ENCODE assay signal across 11 cellular contexts in genomic region chr15:79185199-79185598, GRCh38.
DNase-seq lines count a peak whose midpoint lies in the region; ATAC-seq and TF ChIP-seq lines count a peak whose summit lies in the region.
"Had no signal": no experiment of that assay in that cellular context is flagged by ENCODE, and none has a peak within 500 bp of the region (broad histone marks: within the 10 kb centered on the region; RNA-seq: fewer than 3 reads in every experiment).

No MANE protein-coding gene starts in this region.

- CTCF ChIA-PET in PC-3 (lab: Charles Lee): interaction anchor here (2.2 kb wide), 1 partner anchor 157 kb away, joined by 8 read pairs; no protein-coding TSS in a partner anchor

- H3K9me3 ChIP-seq in PC-3 (ENCODE audit: low read length) (no peaks in the 10 kb centered on the region), fibroblast of lung (ENCODE audit: control insufficient read depth, insufficient read depth, low read depth, low read length) (no peaks in the 10 kb centered on the region), Peyer's patch (no peaks in the 10 kb centered on the region)

- BruUV-seq in PC-3 (replicated peaks; lab: Mats Ljungman, UMichigan): no TSS peak

- no peaks in the 10 kb centered on the region for H3F3A ChIP-seq in PC-3 (ENCODE audit: low read length, unreplicated experiment)

- no peaks in the 10 kb centered on the region for H3K79me2 ChIP-seq in PC-3 (ENCODE audit: low read length)
- H3K79me2 ChIP-seq in fibroblast of lung (ENCODE audit: control insufficient read depth, insufficient read depth, low read length): no peaks in the 10 kb centered on the region

- H2AFZ ChIP-seq in PC-3 (ENCODE audit: low read length) (no peak overlapping the region), fibroblast of lung (ENCODE audit: low read length) (no peak overlapping the region)

- intact Hi-C loops in PC-3 (cut with micrococcal nuclease): loop anchor here (10.0 kb wide), 1 partner anchor 270 kb away; no protein-coding TSS in a partner anchor

- H3K9ac ChIP-seq in PC-3 (ENCODE audit: low read length): no peak overlapping the region
- no peak overlapping the region for H3K9ac ChIP-seq in fibroblast of lung (ENCODE audit: insufficient read depth, low read length)

- H3K4me2 ChIP-seq in PC-3 (ENCODE audit: low read length) (no peak overlapping the region), fibroblast of lung (ENCODE audit: extremely low read depth, insufficient read depth, low read length) (no peak overlapping the region)

- TF ChIP-seq CTCF in PC-3 (conservative IDR thresholded peaks at IDR 0.05; ENCODE audit: low read depth, low read length) (peak; percentile 6; the same call in 1 of the 2 replicates), fibroblast of lung (conservative IDR thresholded peaks at IDR 0.05 in 1 of 2, IDR thresholded peaks at IDR 0.05 in 1 of 2; ENCODE audit: low read depth in 1 of 2, low read length in 2 of 2) (peak; percentile 7 to 15), Peyer's patch (IDR thresholded peaks at IDR 0.05) (no peak)

- H3K4me3 ChIP-seq in PC-3 (ENCODE audit: low read length): no peak overlapping the region
- no peak overlapping the region for H3K4me3 ChIP-seq in fibroblast of lung (replicated peaks in 1 of 4; ENCODE audit: control extremely low read depth in 1 of 4, insufficient read depth in 1 of 4, low read depth in 3 of 4, low read length in 4 of 4)
- H3K4me3 ChIP-seq in Peyer's patch: no peak overlapping the region

- DNase-seq in activated T-cell treated with anti-CD3 and anti-CD28 coated beads for 48 hours (ENCODE audit: low read depth): peak; percentile 29
- no peak for DNase-seq in activated T-cell treated with anti-CD3 and anti-CD28 coated beads, Interleukin-2, amount 50 U/mL, for 1 hour
- DNase-seq in PC-3: no peak
- DNase-seq in fibroblast of lung (ENCODE audit: low read depth in 2 of 2): no peak
- DNase-seq in stimulated activated CD8-positive, alpha-beta memory T cell treated with anti-CD3 and anti-CD28 coated beads, Interleukin-4, amount 100 ng/mL, for 48 hours: peak; percentile 67
- DNase-seq in AG08395 (ENCODE audit: low spot score): no peak
- no peak for DNase-seq in Peyer's patch
- DNase-seq: CD8-positive, alpha-beta memory T cell; naive thymus-derived CD8-positive, alpha-beta T cell had no signal

- H4K20me1 ChIP-seq in PC-3 (ENCODE audit: low read length) (no peaks in the 10 kb centered on the region), fibroblast of lung (ENCODE audit: control insufficient read depth, extremely low read depth, insufficient read depth, low read length) (no peaks in the 10 kb centered on the region)

- no peak for TF ChIP-seq POLR2A in Peyer's patch (IDR thresholded peaks at IDR 0.05)

- H3K27me3 ChIP-seq in PC-3 (ENCODE audit: low read length) (peaks cover 23% of the 10 kb centered on the region), fibroblast of lung (ENCODE audit: control insufficient read depth, insufficient read depth, low read length) (no peaks in the 10 kb centered on the region), Peyer's patch (no peaks in the 10 kb centered on the region)

- no peaks in the 10 kb centered on the region for H3K36me3 ChIP-seq in PC-3 (ENCODE audit: low read depth, low read length)
- no peaks in the 10 kb centered on the region for H3K36me3 ChIP-seq in fibroblast of lung (ENCODE audit: control insufficient read depth, insufficient read depth, low read length)
- no peaks in the 10 kb centered on the region for H3K36me3 ChIP-seq in Peyer's patch

- H3K27ac ChIP-seq in PC-3 (ENCODE audit: low read length) (no peak overlapping the region), fibroblast of lung (ENCODE audit: insufficient read depth, low read length) (no peak overlapping the region), Peyer's patch (no peak overlapping the region)
- H3K27ac ChIP-seq: HL-60 had no signal

- ATAC-seq in PC-3: no peak
- no peak for ATAC-seq in HG03097 (IDR thresholded peaks at IDR 0.05; ENCODE audit: low FRiP score, unreplicated experiment)
- ATAC-seq: naive thymus-derived CD8-positive, alpha-beta T cell had no signal

- POLR2A ChIA-PET in PC-3 (lab: Charles Lee; ENCODE audit: unreplicated experiment): no interaction called here

- no peaks in the 10 kb centered on the region for H3K9me2 ChIP-seq in PC-3 (replicated peaks; ENCODE audit: low read length)

- H3K4me1 ChIP-seq in PC-3 (ENCODE audit: insufficient read depth, low read length) (no peaks in the 10 kb centered on the region), fibroblast of lung (ENCODE audit: control insufficient read depth, extremely low read depth, insufficient read depth, low read length) (no peaks in the 10 kb centered on the region), Peyer's patch (no peaks in the 10 kb centered on the region)

Comparison
In these comparisons a context has a peak if more than half of its experiments do, and no peak if none do; other contexts are left out.
1. DNase-seq: peak in activated T-cell treated with anti-CD3 and anti-CD28 coated beads for 48 hours (single experiment) and stimulated activated CD8-positive, alpha-beta memory T cell treated with anti-CD3 and anti-CD28 coated beads, Interleukin-4, amount 100 ng/mL, for 48 hours (single experiment); none in activated T-cell treated with anti-CD3 and anti-CD28 coated beads, Interleukin-2, amount 50 U/mL, for 1 hour (single experiment), PC-3 (single experiment), fibroblast of lung (0 of 2), AG08395 (single experiment) and Peyer's patch (0 of 3).
2. CTCF ChIP-seq: peak in PC-3 (single experiment) and fibroblast of lung (2 of 2); none in Peyer's patch (0 of 6).